ENCODE assay signal across 1 cellular context in genomic region chr13:72144625-72145024, GRCh38.
TF ChIP-seq lines count a peak whose summit lies in the region.

No MANE protein-coding gene starts in this region.

TF ChIP-seq in SK-N-SH treated with all-trans-retinoic acid at 6 μM for 48 hours, 23 proteins besides CTCF, POLR2A, EP300 and RAD21 (continued from another document):
- TF ChIP-seq, protein P1, sequence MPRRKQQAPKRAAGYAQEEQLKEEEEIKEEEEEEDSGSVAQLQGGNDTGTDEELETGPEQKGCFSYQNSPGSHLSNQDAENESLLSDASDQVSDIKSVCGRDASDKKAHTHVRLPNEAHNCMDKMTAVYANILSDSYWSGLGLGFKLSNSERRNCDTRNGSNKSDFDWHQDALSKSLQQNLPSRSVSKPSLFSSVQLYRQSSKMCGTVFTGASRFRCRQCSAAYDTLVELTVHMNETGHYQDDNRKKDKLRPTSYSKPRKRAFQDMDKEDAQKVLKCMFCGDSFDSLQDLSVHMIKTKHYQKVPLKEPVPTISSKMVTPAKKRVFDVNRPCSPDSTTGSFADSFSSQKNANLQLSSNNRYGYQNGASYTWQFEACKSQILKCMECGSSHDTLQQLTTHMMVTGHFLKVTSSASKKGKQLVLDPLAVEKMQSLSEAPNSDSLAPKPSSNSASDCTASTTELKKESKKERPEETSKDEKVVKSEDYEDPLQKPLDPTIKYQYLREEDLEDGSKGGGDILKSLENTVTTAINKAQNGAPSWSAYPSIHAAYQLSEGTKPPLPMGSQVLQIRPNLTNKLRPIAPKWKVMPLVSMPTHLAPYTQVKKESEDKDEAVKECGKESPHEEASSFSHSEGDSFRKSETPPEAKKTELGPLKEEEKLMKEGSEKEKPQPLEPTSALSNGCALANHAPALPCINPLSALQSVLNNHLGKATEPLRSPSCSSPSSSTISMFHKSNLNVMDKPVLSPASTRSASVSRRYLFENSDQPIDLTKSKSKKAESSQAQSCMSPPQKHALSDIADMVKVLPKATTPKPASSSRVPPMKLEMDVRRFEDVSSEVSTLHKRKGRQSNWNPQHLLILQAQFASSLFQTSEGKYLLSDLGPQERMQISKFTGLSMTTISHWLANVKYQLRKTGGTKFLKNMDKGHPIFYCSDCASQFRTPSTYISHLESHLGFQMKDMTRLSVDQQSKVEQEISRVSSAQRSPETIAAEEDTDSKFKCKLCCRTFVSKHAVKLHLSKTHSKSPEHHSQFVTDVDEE (CRISPR knock-in tag; IDR thresholded peaks at IDR 0.05) = no peak
